ENCODE assay signal across 22 cellular contexts in the genomic region with DNA sequence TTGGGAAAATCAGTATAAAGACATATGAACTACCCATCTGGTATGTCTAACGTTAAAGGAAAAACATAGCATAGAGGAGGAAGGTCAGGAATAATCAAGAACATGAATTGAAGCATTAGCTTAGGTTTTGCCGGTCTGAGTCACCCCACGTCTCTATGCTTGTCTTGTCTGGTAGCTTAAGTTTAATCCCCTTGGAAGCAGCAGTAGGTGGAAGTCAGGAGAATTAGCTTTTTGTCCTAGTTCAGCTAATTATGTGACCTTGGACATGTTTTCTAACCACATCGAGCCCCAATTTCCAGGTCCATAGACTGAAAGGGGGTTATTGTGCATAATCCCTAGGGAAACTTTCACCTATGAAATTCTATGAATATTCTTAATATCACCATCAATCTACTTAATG.
"Had no signal": no experiment of that assay in that cellular context is flagged by ENCODE, and none has a peak within 500 bp of the region (broad histone marks: within the 10 kb centered on the region; RNA-seq: fewer than 3 reads in every experiment).

No MANE protein-coding gene starts in this region.

- ATAC-seq: activated CD8-positive, alpha-beta memory T cell treated with anti-CD3 and anti-CD28 coated beads, Interleukin-2, amount 10 ng/mL, durations not matched to agents 7 days and 5 days; activated CD8-positive, alpha-beta T cell treated with anti-CD3 and anti-CD28 coated beads for 36 hours; naive thymus-derived CD8-positive, alpha-beta T cell; pancreas; stimulated activated naive CD8-positive, alpha-beta T cell treated with anti-CD3 and anti-CD28 coated beads, Interleukin-15, Interleukin-2, amounts not matched to agents 100 U/mL and 50 U/mL, for 24 hours; T-helper 17 cell had no signal

- H3K27me3 ChIP-seq: ascending aorta, pancreas, sigmoid colon, spleen, upper lobe of left lung had no signal

- H3K4me1 ChIP-seq: ascending aorta, left ventricle myocardium inferior, pancreas, spleen, upper lobe of left lung had no signal

- H3K4me3 ChIP-seq: ascending aorta, left ventricle myocardium inferior, pancreas, sigmoid colon, spleen, upper lobe of left lung had no signal

- H3K36me3 ChIP-seq: ascending aorta, left ventricle myocardium inferior, pancreas, sigmoid colon, spleen, upper lobe of left lung had no signal

- DNase-seq: activated CD4-positive, alpha-beta T cell treated with anti-CD3 and anti-CD28 coated beads, Interleukin-2, amount 10 ng/mL, durations not matched to agents 24 days and 14 days; activated CD8-positive, alpha-beta memory T cell treated with anti-CD3 and anti-CD28 coated beads, Interleukin-2, amount 10 ng/mL, durations not matched to agents 7 days and 5 days; activated CD8-positive, alpha-beta T cell treated with anti-CD3 and anti-CD28 coated beads for 36 hours; activated effector memory CD4-positive, alpha-beta T cell treated with anti-CD3 and anti-CD28 coated beads, Interleukin-2, amount 50 U/mL, for 16 hours; activated naive CD4-positive, alpha-beta T cell treated with anti-CD3 and anti-CD28 coated beads, Interleukin-2, amount 10 ng/mL, durations not matched to agents 7 days and 5 days; activated T-cell treated with anti-CD3 and anti-CD28 coated beads for 4 hours; central memory CD4-positive, alpha-beta T cell; dermis blood vessel endothelial cell; effector CD8-positive, alpha-beta T cell; foreskin melanocyte; hippocampal formation; left ventricle myocardium inferior; naive thymus-derived CD8-positive, alpha-beta T cell; pancreas; sigmoid colon; spleen; stimulated activated CD4-positive, alpha-beta T cell treated with anti-CD3 and anti-CD28 coated beads, Interleukin-4, amount 100 ng/mL, for 24 hours; stimulated activated naive CD8-positive, alpha-beta T cell treated with anti-CD3 and anti-CD28 coated beads, Interleukin-15, Interleukin-2, amounts not matched to agents 100 U/mL and 50 U/mL, for 24 hours; SW 1271; T-helper 17 cell; upper lobe of left lung had no signal

- H3K9me3 ChIP-seq: ascending aorta, left ventricle myocardium inferior, pancreas, sigmoid colon, spleen, upper lobe of left lung had no signal

- H3K27ac ChIP-seq: ascending aorta, left ventricle myocardium inferior, pancreas, spleen, upper lobe of left lung had no signal
